ENCODE assay signal across 16 cellular contexts in the genomic region with DNA sequence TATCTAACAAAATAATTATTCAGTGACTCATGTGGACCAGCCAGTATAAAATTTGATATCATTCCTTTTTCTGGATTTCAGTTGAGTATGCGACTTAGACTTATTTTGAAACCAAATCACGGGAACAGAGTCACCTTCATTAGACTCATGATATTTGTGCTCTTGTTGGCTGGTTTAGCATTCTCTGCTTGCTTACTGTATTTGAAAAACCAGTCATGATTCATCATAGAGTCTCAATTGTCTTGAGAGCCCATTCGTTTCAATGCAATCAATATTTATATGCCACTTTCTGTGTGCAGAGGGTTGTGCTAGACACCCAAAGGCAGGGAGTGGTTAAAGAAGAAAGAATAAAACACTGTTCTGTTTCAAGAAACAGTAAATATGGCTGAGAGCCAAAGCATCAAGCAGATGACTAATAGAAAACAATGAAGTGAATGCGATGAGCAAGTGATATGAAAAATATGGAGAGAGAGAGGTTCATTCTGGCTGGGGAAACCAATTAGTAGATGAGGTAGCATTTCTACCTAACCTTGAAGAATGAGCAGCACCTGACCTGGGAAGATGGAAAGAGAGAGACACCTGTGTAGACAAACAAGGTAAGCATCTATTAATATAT.
DNase-seq lines count a peak whose midpoint lies in the region; ATAC-seq, FAIRE-seq and TF ChIP-seq lines count a peak whose summit lies in the region.
"Had no signal": no experiment of that assay in that cellular context is flagged by ENCODE, and none has a peak within 500 bp of the region (broad histone marks: within the 10 kb centered on the region; RNA-seq: fewer than 3 reads in every experiment).

No MANE protein-coding gene starts in this region.

- H3K4me1 Mint-ChIP-seq in osteocyte (ENCODE audit: unreplicated experiment): peaks cover 56% of the 10 kb centered on the region

- H3K9me3 Mint-ChIP-seq in osteocyte (ENCODE audit: unreplicated experiment): no peaks in the 10 kb centered on the region

- ATAC-seq in right lobe of liver (no peak), GM18873 (IDR thresholded peaks at IDR 0.05; ENCODE audit: low FRiP score, unreplicated experiment) (no peak), GM21786 (IDR thresholded peaks at IDR 0.05; ENCODE audit: unreplicated experiment) (no peak)
- ATAC-seq: HepG2, upper lobe of right lung, WTC11 had no signal

- H3K27ac ChIP-seq in epithelial cell of prostate: peak overlapping the region; percentile 64
- H3K27ac ChIP-seq in right lobe of liver: no peak overlapping the region
- H3K27ac ChIP-seq: upper lobe of right lung had no signal

- H3K4me3 Mint-ChIP-seq in osteocyte (ENCODE audit: unreplicated experiment): no peak overlapping the region
- H3K4me3 Mint-ChIP-seq: WTC11 had no signal

- peak; percentile 21 for DNase-seq in H4 (ENCODE audit: low spot score)
- peak; percentile 20 for DNase-seq in RCC 7860 (ENCODE audit: low spot score)
- DNase-seq in epithelial cell of prostate (ENCODE audit: low read depth, low spot score): peak; percentile 77
- DNase-seq in osteocyte (ENCODE audit: extremely low spot score, unreplicated experiment): no peak
- DNase-seq in right lobe of liver: no peak
- DNase-seq in hippocampal formation (lab: John Stamatoyannopoulos, UW): no peak
- DNase-seq: DMS79 treated with DMSO at 0.1 percent for 48 hours, NCI-H2029, retina, Right ventricle myocardium superior, upper lobe of right lung had no signal

- H3K4me1 ChIP-seq in right lobe of liver: no peaks in the 10 kb centered on the region

- 76% methylated on average over 4 of the region's 4 CpGs for WGBS in right lobe of liver (ENCODE audit: insufficient coverage, low coverage, low lambda C conversion rate, missing lambda C conversion rate)

- no peak for FAIRE-seq in RCC 7860 (lab: Jason Lieb, UNC)
- FAIRE-seq: GM18507, HepG2 had no signal

- H3K27ac Mint-ChIP-seq in osteocyte (ENCODE audit: unreplicated experiment): peak overlapping the region; percentile 11
- H3K27ac Mint-ChIP-seq: WTC11 had no signal

- no peaks in the 10 kb centered on the region for H3K36me3 Mint-ChIP-seq in osteocyte (ENCODE audit: unreplicated experiment)
- H3K36me3 Mint-ChIP-seq: WTC11 had no signal

- no peaks in the 10 kb centered on the region for H3K27me3 ChIP-seq in right lobe of liver
- H3K27me3 ChIP-seq: upper lobe of right lung had no signal

- H3K36me3 ChIP-seq in right lobe of liver: no peaks in the 10 kb centered on the region
- H3K36me3 ChIP-seq: upper lobe of right lung had no signal

- intact Hi-C loops in right lobe of liver (cut with DNase I): no loop called here

- H3K27me3 Mint-ChIP-seq in osteocyte (ENCODE audit: unreplicated experiment): no peaks in the 10 kb centered on the region

- TF ChIP-seq CTCF in osteocyte (IDR thresholded peaks at IDR 0.05) (no peak), right lobe of liver (IDR thresholded peaks at IDR 0.05) (no peak)

- H3K9me3 ChIP-seq in right lobe of liver: no peaks in the 10 kb centered on the region
- H3K9me3 ChIP-seq: upper lobe of right lung had no signal

- TF ChIP-seq POLR2A in right lobe of liver (IDR thresholded peaks at IDR 0.05): no peak

- no peak overlapping the region for H3K4me3 ChIP-seq in right lobe of liver
- H3K4me3 ChIP-seq: upper lobe of right lung had no signal

Comparison
In these comparisons a context has a peak if more than half of its experiments do, and no peak if none do; other contexts are left out.
1. DNase-seq: peak in H4 (single experiment), RCC 7860 (single experiment) and epithelial cell of prostate (single experiment); none in osteocyte (single experiment), right lobe of liver (0 of 3) and hippocampal formation (0 of 2).